ENCODE assay signal across 34 cellular contexts in the genomic region with DNA sequence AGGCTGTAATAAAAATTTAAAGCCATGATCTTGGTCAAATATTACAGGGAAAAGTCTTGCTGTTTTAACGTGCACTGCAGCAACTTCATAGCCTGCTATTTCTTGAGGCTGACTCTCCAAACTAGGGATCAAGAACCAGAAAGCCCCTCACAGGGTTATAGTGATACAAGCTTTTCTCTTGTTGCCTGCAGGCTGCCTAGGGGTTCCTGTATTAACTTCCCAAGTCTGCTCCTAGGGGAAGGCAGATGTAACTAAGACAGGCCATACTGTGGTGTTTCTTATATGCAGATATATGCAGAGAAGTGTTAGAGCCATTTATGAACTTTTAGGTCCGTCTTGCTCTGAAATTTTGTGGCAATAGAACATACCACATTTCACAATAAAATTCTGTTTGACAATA.
"Had no signal": no experiment of that assay in that cellular context is flagged by ENCODE, and none has a peak within 500 bp of the region (broad histone marks: within the 10 kb centered on the region; RNA-seq: fewer than 3 reads in every experiment).

No MANE protein-coding gene starts in this region.

- DNase-seq: activated CD4-positive, alpha-beta memory T cell treated with anti-CD3 and anti-CD28 coated beads, Interleukin-2, amount 10 ng/mL, durations not matched to agents 7 days and 5 days; activated CD4-positive, alpha-beta T cell treated with anti-CD3 and anti-CD28 coated beads for 1 hour; activated CD4-positive, alpha-beta T cell treated with anti-CD3 and anti-CD28 coated beads for 48 hours; activated CD4-positive, CD25-positive, alpha-beta regulatory T cell; activated CD8-positive, alpha-beta memory T cell treated with anti-CD3 and anti-CD28 coated beads for 24 hours; activated CD8-positive, alpha-beta memory T cell treated with anti-CD3 and anti-CD28 coated beads, Interleukin-2, amount 10 ng/mL, durations not matched to agents 7 days and 5 days; activated CD8-positive, alpha-beta memory T cell treated with anti-CD3 and anti-CD28 coated beads, Interleukin-2, amount 50 U/mL, for 48 hours; activated effector memory CD4-positive, alpha-beta T cell treated with anti-CD3 and anti-CD28 coated beads, Interleukin-2, amount 50 U/mL, for 16 hours; activated naive CD4-positive, alpha-beta T cell; activated naive CD4-positive, alpha-beta T cell treated with anti-CD3 and anti-CD28 coated beads, Interleukin-2, amount 50 U/mL, for 16 hours; activated naive CD8-positive, alpha-beta T cell treated with anti-CD3 and anti-CD28 coated beads for 36 hours; activated T-cell treated with anti-CD3 and anti-CD28 coated beads, Interleukin-2, amount 50 U/mL, for 48 hours; amniotic stem cell; aorta; brain microvascular endothelial cell; central memory CD4-positive, alpha-beta T cell; Kasumi-1; MG63; NCI-H1048; NCI-H1105 treated with DMSO at 0.1 percent for 48 hours; NCI-H1436 treated with DMSO at 0.1 percent for 48 hours; NCI-H1694 treated with DMSO at 0.1 percent for 48 hours; NCI-H2029; NCI-H345; NCI-H524 treated with DMSO at 0.1 percent for 48 hours; NCI-H774; PC-3; SIG-M5; SW 1271; T-helper 1 cell; T-helper 2 cell; T-helper 9 cell had no signal

- H3K4me3 Mint-ChIP-seq: activated CD4-positive, alpha-beta memory T cell treated with anti-CD3 and anti-CD28 coated beads, Interleukin-2, amount 10 ng/mL, durations not matched to agents 7 days and 5 days; activated CD8-positive, alpha-beta memory T cell treated with anti-CD3 and anti-CD28 coated beads, Interleukin-2, amount 10 ng/mL, durations not matched to agents 7 days and 5 days; activated naive CD8-positive, alpha-beta T cell treated with anti-CD3 and anti-CD28 coated beads for 36 hours had no signal

- H3K27me3 Mint-ChIP-seq: activated naive CD8-positive, alpha-beta T cell treated with anti-CD3 and anti-CD28 coated beads for 36 hours had no signal

- H3K9me3 Mint-ChIP-seq: activated CD4-positive, alpha-beta memory T cell treated with anti-CD3 and anti-CD28 coated beads, Interleukin-2, amount 10 ng/mL, durations not matched to agents 7 days and 5 days; activated naive CD8-positive, alpha-beta T cell treated with anti-CD3 and anti-CD28 coated beads for 36 hours had no signal

- H3K27ac ChIP-seq: brain microvascular endothelial cell, RWPE1, VCaP had no signal

- H3K27me3 ChIP-seq: brain microvascular endothelial cell, MG63 had no signal

- H3K27ac Mint-ChIP-seq: activated CD4-positive, alpha-beta memory T cell treated with anti-CD3 and anti-CD28 coated beads, Interleukin-2, amount 10 ng/mL, durations not matched to agents 7 days and 5 days; activated CD8-positive, alpha-beta memory T cell treated with anti-CD3 and anti-CD28 coated beads, Interleukin-2, amount 10 ng/mL, durations not matched to agents 7 days and 5 days; activated naive CD8-positive, alpha-beta T cell treated with anti-CD3 and anti-CD28 coated beads for 36 hours had no signal

- H3K4me3 ChIP-seq: MG63 had no signal

- H3K4me1 Mint-ChIP-seq: activated CD4-positive, alpha-beta memory T cell treated with anti-CD3 and anti-CD28 coated beads, Interleukin-2, amount 10 ng/mL, durations not matched to agents 7 days and 5 days; activated CD8-positive, alpha-beta memory T cell treated with anti-CD3 and anti-CD28 coated beads, Interleukin-2, amount 10 ng/mL, durations not matched to agents 7 days and 5 days; activated naive CD8-positive, alpha-beta T cell treated with anti-CD3 and anti-CD28 coated beads for 36 hours had no signal

- H3K36me3 ChIP-seq: brain microvascular endothelial cell, MG63 had no signal

- H3K36me3 Mint-ChIP-seq: activated CD8-positive, alpha-beta memory T cell treated with anti-CD3 and anti-CD28 coated beads, Interleukin-2, amount 10 ng/mL, durations not matched to agents 7 days and 5 days; activated naive CD8-positive, alpha-beta T cell treated with anti-CD3 and anti-CD28 coated beads for 36 hours had no signal

- H3K9me3 ChIP-seq: MG63 had no signal
